ENCODE assay signal across 18 cellular contexts in the genomic region with DNA sequence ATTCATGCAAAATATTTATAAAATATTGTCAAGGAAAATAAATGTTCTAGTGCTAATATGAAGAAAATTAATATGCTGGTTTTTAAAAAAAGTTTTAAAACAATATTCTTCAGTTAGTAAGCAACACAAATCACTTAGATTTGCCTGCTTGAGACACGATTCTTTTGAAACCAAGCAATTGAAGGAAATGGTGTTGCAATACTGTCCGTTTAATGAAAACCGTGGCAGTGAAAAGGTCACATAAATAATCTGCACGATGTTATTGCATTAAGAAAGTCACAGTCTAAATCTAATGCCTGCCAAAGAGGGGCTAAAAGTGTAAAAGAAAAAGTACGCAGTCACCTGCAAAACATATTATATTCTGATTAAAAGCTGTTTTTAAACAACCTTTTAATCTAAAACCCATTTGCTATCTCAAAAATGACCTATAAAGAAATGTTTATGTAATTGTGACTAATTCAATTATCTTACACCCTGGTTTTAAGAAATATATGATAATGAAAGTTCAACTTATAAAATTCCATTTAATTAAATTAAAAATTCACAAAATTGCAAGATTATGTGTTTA.
A peak's percentile ranks its signal among the peaks of the same experiment; 100 is the strongest.
DNase-seq lines count a peak whose midpoint lies in the region; ATAC-seq and TF ChIP-seq lines count a peak whose summit lies in the region.
"Had no signal": no experiment of that assay in that cellular context is flagged by ENCODE, and none has a peak within 500 bp of the region (broad histone marks: within the 10 kb centered on the region; RNA-seq: fewer than 3 reads in every experiment).

No MANE protein-coding gene starts in this region.

- H3K9me3 ChIP-seq in thoracic aorta (no peaks in the 10 kb centered on the region), BE2C (no peaks in the 10 kb centered on the region)

- H3K27ac ChIP-seq in thoracic aorta, result peak overlapping the region; percentile 84 to 90
- H3K27ac ChIP-seq: 22Rv1 had no signal

- peak; percentile 20 for DNase-seq in SIG-M5 treated with dmso at 0.1 percent for 504 hours (lab: John Stamatoyannopoulos, UW; ENCODE audit: unreplicated experiment)
- DNase-seq in SIG-M5 (lab: John Stamatoyannopoulos, UW), result no peak
- peak; percentile 26 for DNase-seq in SKM-1 treated with dmso at 0.1 percent for 144 hours (lab: John Stamatoyannopoulos, UW; ENCODE audit: unreplicated experiment)
- DNase-seq in fibroblast of pulmonary artery (ENCODE audit: low read depth), result peak; percentile 70
- no peak for DNase-seq in thoracic aorta (ENCODE audit: low spot score)
- DNase-seq in BE2C, result no peak
- DNase-seq in NCI-H2171 treated with DMSO at 0.1 percent for 48 hours (lab: John Stamatoyannopoulos, UW), result no peak
- DNase-seq: activated CD4-positive, alpha-beta T cell treated with anti-CD3 and anti-CD28 coated beads, Interleukin-2, amount 50 U/mL, for 1 hour; activated naive CD4-positive, alpha-beta T cell treated with Interleukin-2 at 50 U/mL for 16 hours; C1 segment of cervical spinal cord; head of caudate nucleus; immature natural killer cell; mesendoderm; NCI-H1092 treated with DMSO at 0.1 percent for 48 hours; NCI-H774; retina had no signal

- H3K4me3 ChIP-seq in fibroblast of pulmonary artery (replicated peaks; ENCODE audit: low read depth, low read length) (no peak overlapping the region), thoracic aorta (peak overlapping the region; percentile 61), BE2C (ENCODE audit: low read depth, low read length) (no peak overlapping the region)

- H3K4me1 ChIP-seq in thoracic aorta (ENCODE audit: control insufficient read depth in 1 of 2, low read depth in 2 of 2), result peaks cover 14 to 34% of the 10 kb centered on the region in 2 donors
- peaks cover 16% of the 10 kb centered on the region for H3K4me1 ChIP-seq in BE2C

- ATAC-seq in thoracic aorta (ENCODE audit: insufficient number of reproducible peaks, low FRiP score, low read depth) (no peak), GM21367 (IDR thresholded peaks at IDR 0.05; ENCODE audit: unreplicated experiment) (no peak)

- TF ChIP-seq CTCF in fibroblast of pulmonary artery (IDR thresholded peaks at IDR 0.05; ENCODE audit: low read length, missing control alignments) (no peak), thoracic aorta (IDR thresholded peaks at IDR 0.05) (no peak), BE2C (IDR thresholded peaks at IDR 0.05; ENCODE audit: low read depth, low read length) (no peak)

- H3K36me3 ChIP-seq in thoracic aorta (no peaks in the 10 kb centered on the region), BE2C (no peaks in the 10 kb centered on the region)

- H3K27me3 ChIP-seq in thoracic aorta (replicated peaks; ENCODE audit: insufficient read depth) (no peaks in the 10 kb centered on the region), BE2C (no peaks in the 10 kb centered on the region)

Comparison
In these comparisons a context has a peak if more than half of its experiments do, and no peak if none do; other contexts are left out.
1. DNase-seq: peak in SIG-M5 treated with dmso at 0.1 percent for 504 hours (single experiment), SKM-1 treated with dmso at 0.1 percent for 144 hours (single experiment) and fibroblast of pulmonary artery (single experiment); none in SIG-M5 (single experiment), thoracic aorta (single experiment), BE2C (single experiment) and NCI-H2171 treated with DMSO at 0.1 percent for 48 hours (single experiment).